ENCODE assay signal across 1 cellular context in the genomic region with DNA sequence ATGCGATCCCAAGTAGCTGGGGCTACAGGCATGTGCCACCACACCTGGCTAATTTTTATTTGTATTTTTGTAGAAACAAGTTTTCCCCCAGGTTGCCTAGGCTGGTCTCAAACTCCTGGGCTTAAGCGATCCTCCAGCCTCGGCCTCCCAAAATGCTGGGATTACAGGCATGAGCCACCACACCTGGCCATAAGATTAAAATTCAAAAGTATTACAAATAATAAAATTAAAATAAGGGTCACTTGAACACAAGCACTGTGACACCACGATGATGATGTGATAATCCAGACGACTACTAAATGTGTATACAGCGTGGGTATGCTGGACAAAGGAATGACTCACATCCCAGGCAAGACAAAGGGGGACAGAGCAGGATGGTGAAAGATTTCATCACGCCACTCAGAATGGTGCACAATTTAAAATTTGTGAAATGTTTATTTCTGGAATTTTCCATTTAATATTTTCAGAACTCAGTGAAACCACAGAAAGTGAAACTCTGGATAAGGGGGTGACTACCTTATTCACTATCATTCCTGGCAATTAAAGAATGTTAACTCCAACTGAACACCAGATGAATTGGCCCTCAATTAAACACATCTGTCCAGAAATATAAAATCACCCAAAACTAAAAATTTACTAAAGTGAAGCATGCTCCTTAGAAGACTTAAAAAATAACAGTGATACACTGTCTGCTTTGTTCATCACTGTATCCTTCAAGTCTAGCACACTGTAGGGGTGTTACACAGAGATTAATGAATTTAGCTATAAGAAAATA.
TF ChIP-seq lines count a peak whose summit lies in the region.

No MANE protein-coding gene starts in this region.

TF ChIP-seq in K562, 482 proteins besides CTCF, POLR2A, EP300 and RAD21 (continued from another document and continues in another):
- TF ChIP-seq, protein P1, sequence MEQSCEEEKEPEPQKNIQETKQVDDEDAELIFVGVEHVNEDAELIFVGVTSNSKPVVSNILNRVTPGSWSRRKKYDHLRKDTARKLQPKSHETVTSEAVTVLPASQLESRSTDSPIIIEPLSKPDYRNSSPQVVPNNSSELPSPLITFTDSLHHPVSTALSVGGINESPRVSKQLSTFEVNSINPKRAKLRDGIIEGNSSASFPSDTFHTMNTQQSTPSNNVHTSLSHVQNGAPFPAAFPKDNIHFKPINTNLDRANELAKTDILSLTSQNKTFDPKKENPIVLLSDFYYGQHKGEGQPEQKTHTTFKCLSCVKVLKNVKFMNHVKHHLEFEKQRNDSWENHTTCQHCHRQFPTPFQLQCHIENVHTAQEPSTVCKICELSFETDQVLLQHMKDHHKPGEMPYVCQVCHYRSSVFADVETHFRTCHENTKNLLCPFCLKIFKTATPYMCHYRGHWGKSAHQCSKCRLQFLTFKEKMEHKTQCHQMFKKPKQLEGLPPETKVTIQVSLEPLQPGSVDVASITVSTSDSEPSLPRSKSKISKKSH (CRISPR knock-in tag; IDR thresholded peaks at IDR 0.05) = no peak
- TF ChIP-seq MECOM (CRISPR knock-in tag; IDR thresholded peaks at IDR 0.05) (no peak), ATF7 (IDR thresholded peaks at IDR 0.05) (peak; percentile 52), JUND (IDR thresholded peaks at IDR 0.05; ENCODE audit: borderline replicate concordance, low read depth, low read length) (peak; percentile 96), JUND (tag; IDR thresholded peaks at IDR 0.05; ENCODE audit: borderline replicate concordance, low read depth, low read length) (peak; percentile 76; the same call in 1 of the 3 replicates), STAG1 (CRISPR knock-in tag; IDR thresholded peaks at IDR 0.05; ENCODE audit: borderline replicate concordance) (no peak), NR4A1 (CRISPR knock-in tag; IDR thresholded peaks at IDR 0.05) (no peak), NR4A1 (tag; IDR thresholded peaks at IDR 0.05) (no peak), CEBPB (tag; IDR thresholded peaks at IDR 0.05) (peak; percentile 58), FIP1L1 (IDR thresholded peaks at IDR 0.05; ENCODE audit: low read depth, low read length, poor library complexity, severe bottlenecking) (no peak), CBFB (CRISPR knock-in tag; IDR thresholded peaks at IDR 0.05) (no peak), TEAD2 (tag; IDR thresholded peaks at IDR 0.05) (no peak), CHCHD3 (CRISPR knock-in tag; IDR thresholded peaks at IDR 0.05) (no peak), TEAD1 (CRISPR knock-in tag; IDR thresholded peaks at IDR 0.05) (no peak), TBL1XR1 (IDR thresholded peaks at IDR 0.05; ENCODE audit: low read length in 2 of 2) (no peak; a peak in 2 of 4 replicates), SAFB (IDR thresholded peaks at IDR 0.05; ENCODE audit: borderline replicate concordance, low read depth, low read length) (no peak), GTF2E2 (tag; IDR thresholded peaks at IDR 0.05) (no peak), TARDBP (IDR thresholded peaks at IDR 0.05) (no peak), DDX20 (tag; IDR thresholded peaks at IDR 0.05; ENCODE audit: low read depth) (no peak), PRPF4 (IDR thresholded peaks at IDR 0.05; ENCODE audit: insufficient read depth, low read depth, low read length, poor library complexity, severe bottlenecking) (no peak), RBM22 (IDR thresholded peaks at IDR 0.05; ENCODE audit: low read depth, low read length, poor library complexity, severe bottlenecking) (no peak), BDP1 (IDR thresholded peaks at IDR 0.05; ENCODE audit: insufficient read depth, insufficient read length) (no peak), SAFB2 (IDR thresholded peaks at IDR 0.05; ENCODE audit: borderline replicate concordance, low read depth, low read length, severe bottlenecking) (no peak), NFATC3 (IDR thresholded peaks at IDR 0.05) (0 out of 2 replicates have a peak, but pooled peaks have one; percentile 34), RUNX1 (IDR thresholded peaks at IDR 0.05; ENCODE audit: low read depth) (no peak), KAT8 (IDR thresholded peaks at IDR 0.05; ENCODE audit: low read depth) (no peak), FOSL1 (tag; conservative IDR thresholded peaks at IDR 0.05) (peak; percentile 85), CXXC5 (CRISPR knock-in tag; IDR thresholded peaks at IDR 0.05) (peak; percentile 34; the same call in 1 of the 2 replicates), ZNF146 (CRISPR knock-in tag; IDR thresholded peaks at IDR 0.05; ENCODE audit: unreplicated experiment) (no peak), BCL6 (CRISPR knock-in tag; IDR thresholded peaks at IDR 0.05) (no peak), MYC (IDR thresholded peaks at IDR 0.05; ENCODE audit: low read depth, low read length) (peak; percentile 72), MYC (CRISPR knock-in tag; IDR thresholded peaks at IDR 0.05; ENCODE audit: borderline replicate concordance, low read depth) (no peak), SAP30 (IDR thresholded peaks at IDR 0.05; ENCODE audit: borderline replicate concordance, insufficient read depth, low read depth, low read length, poor library complexity, severe bottlenecking) (no peak), ZKSCAN1 (IDR thresholded peaks at IDR 0.05; ENCODE audit: low read depth, low read length) (no peak), FOXK2 (conservative IDR thresholded peaks at IDR 0.05 in 1 of 2, IDR thresholded peaks at IDR 0.05 in 1 of 2; ENCODE audit: low read depth in 2 of 2) (peak in 1 of 2 experiments; percentile 38; a peak in 1 of 4 replicates), BMI1 (IDR thresholded peaks at IDR 0.05; ENCODE audit: low read length) (no peak), TRIM24 (IDR thresholded peaks at IDR 0.05) (peak in 1 of 2 experiments; percentile 43; a peak in 1 of 4 replicates), GABPB1 (CRISPR knock-in tag; IDR thresholded peaks at IDR 0.05) (no peak), ZNF408 (CRISPR knock-in tag; IDR thresholded peaks at IDR 0.05; ENCODE audit: low read depth) (no peak), FOS (IDR thresholded peaks at IDR 0.05; ENCODE audit: extremely low read depth, insufficient read length) (peak; percentile 11), SMAD4 (CRISPR knock-in tag; conservative IDR thresholded peaks at IDR 0.05) (0 out of 2 replicates have a peak, but pooled peaks have one; percentile 20), ZNF77 (CRISPR knock-in tag; IDR thresholded peaks at IDR 0.05) (no peak), RFX1 (IDR thresholded peaks at IDR 0.05) (no peak), ZBTB17 (CRISPR knock-in tag; IDR thresholded peaks at IDR 0.05) (no peak), ARID1B (IDR thresholded peaks at IDR 0.05) (peak; percentile 61), HDAC8 (tag; IDR thresholded peaks at IDR 0.05) (no peak), GABPA (tag; conservative IDR thresholded peaks at IDR 0.05; ENCODE audit: low read depth) (no peak)
- TF ChIP-seq, protein P2, sequence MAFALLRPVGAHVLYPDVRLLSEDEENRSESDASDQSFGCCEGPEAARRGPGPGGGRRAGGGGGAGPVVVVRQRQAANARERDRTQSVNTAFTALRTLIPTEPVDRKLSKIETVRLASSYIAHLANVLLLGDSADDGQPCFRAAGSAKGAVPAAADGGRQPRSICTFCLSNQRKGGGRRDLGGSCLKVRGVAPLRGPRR (CRISPR knock-in tag; IDR thresholded peaks at IDR 0.05) = no peak
- TF ChIP-seq, protein P3, sequence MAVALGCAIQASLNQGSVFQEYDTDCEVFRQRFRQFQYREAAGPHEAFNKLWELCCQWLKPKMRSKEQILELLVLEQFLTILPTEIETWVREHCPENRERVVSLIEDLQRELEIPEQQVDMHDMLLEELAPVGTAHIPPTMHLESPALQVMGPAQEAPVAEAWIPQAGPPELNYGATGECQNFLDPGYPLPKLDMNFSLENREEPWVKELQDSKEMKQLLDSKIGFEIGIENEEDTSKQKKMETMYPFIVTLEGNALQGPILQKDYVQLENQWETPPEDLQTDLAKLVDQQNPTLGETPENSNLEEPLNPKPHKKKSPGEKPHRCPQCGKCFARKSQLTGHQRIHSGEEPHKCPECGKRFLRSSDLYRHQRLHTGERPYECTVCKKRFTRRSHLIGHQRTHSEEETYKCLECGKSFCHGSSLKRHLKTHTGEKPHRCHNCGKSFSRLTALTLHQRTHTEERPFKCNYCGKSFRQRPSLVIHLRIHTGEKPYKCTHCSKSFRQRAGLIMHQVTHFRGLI (CRISPR knock-in tag; IDR thresholded peaks at IDR 0.05) = no peak
- TF ChIP-seq, protein P4, sequence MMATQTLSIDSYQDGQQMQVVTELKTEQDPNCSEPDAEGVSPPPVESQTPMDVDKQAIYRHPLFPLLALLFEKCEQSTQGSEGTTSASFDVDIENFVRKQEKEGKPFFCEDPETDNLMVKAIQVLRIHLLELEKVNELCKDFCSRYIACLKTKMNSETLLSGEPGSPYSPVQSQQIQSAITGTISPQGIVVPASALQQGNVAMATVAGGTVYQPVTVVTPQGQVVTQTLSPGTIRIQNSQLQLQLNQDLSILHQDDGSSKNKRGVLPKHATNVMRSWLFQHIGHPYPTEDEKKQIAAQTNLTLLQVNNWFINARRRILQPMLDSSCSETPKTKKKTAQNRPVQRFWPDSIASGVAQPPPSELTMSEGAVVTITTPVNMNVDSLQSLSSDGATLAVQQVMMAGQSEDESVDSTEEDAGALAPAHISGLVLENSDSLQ (IDR thresholded peaks at IDR 0.05) = peak; percentile 40; the same call in 1 of the 2 replicates
- TF ChIP-seq, protein P5, sequence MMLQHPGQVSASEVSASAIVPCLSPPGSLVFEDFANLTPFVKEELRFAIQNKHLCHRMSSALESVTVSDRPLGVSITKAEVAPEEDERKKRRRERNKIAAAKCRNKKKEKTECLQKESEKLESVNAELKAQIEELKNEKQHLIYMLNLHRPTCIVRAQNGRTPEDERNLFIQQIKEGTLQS (IDR thresholded peaks at IDR 0.05) = peak; percentile 97
- TF ChIP-seq, protein P5 (CRISPR knock-in tag; conservative IDR thresholded peaks at IDR 0.05) = 0 out of 2 replicates have a peak, but pooled peaks have one; percentile 26
- TF ChIP-seq, protein P6, sequence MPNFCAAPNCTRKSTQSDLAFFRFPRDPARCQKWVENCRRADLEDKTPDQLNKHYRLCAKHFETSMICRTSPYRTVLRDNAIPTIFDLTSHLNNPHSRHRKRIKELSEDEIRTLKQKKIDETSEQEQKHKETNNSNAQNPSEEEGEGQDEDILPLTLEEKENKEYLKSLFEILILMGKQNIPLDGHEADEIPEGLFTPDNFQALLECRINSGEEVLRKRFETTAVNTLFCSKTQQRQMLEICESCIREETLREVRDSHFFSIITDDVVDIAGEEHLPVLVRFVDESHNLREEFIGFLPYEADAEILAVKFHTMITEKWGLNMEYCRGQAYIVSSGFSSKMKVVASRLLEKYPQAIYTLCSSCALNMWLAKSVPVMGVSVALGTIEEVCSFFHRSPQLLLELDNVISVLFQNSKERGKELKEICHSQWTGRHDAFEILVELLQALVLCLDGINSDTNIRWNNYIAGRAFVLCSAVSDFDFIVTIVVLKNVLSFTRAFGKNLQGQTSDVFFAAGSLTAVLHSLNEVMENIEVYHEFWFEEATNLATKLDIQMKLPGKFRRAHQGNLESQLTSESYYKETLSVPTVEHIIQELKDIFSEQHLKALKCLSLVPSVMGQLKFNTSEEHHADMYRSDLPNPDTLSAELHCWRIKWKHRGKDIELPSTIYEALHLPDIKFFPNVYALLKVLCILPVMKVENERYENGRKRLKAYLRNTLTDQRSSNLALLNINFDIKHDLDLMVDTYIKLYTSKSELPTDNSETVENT (CRISPR knock-in tag; IDR thresholded peaks at IDR 0.05) = no peak
- TF ChIP-seq, protein P7, sequence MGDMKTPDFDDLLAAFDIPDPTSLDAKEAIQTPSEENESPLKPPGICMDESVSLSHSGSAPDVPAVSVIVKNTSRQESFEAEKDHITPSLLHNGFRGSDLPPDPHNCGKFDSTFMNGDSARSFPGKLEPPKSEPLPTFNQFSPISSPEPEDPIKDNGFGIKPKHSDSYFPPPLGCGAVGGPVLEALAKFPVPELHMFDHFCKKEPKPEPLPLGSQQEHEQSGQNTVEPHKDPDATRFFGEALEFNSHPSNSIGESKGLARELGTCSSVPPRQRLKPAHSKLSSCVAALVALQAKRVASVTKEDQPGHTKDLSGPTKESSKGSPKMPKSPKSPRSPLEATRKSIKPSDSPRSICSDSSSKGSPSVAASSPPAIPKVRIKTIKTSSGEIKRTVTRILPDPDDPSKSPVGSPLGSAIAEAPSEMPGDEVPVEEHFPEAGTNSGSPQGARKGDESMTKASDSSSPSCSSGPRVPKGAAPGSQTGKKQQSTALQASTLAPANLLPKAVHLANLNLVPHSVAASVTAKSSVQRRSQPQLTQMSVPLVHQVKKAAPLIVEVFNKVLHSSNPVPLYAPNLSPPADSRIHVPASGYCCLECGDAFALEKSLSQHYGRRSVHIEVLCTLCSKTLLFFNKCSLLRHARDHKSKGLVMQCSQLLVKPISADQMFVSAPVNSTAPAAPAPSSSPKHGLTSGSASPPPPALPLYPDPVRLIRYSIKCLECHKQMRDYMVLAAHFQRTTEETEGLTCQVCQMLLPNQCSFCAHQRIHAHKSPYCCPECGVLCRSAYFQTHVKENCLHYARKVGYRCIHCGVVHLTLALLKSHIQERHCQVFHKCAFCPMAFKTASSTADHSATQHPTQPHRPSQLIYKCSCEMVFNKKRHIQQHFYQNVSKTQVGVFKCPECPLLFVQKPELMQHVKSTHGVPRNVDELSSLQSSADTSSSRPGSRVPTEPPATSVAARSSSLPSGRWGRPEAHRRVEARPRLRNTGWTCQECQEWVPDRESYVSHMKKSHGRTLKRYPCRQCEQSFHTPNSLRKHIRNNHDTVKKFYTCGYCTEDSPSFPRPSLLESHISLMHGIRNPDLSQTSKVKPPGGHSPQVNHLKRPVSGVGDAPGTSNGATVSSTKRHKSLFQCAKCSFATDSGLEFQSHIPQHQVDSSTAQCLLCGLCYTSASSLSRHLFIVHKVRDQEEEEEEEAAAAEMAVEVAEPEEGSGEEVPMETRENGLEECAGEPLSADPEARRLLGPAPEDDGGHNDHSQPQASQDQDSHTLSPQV (IDR thresholded peaks at IDR 0.05) = 0 out of 2 replicates have a peak, but pooled peaks have one; percentile 25
